ENCODE assay signal across 1 cellular context in genomic region chr3:127680146-127680661, GRCh38.
TF ChIP-seq lines count a peak whose summit lies in the region.

No MANE protein-coding gene starts in this region.

TF ChIP-seq in HepG2, 621 proteins besides CTCF, POLR2A, EP300 and RAD21:
- TF ChIP-seq REL (CRISPR knock-in tag; conservative IDR thresholded peaks at IDR 0.05) = no peak
- no peak for TF ChIP-seq THAP11 (CRISPR knock-in tag; IDR thresholded peaks at IDR 0.05)
- no peak for TF ChIP-seq ZNF646 (CRISPR knock-in tag; IDR thresholded peaks at IDR 0.05)
- TF ChIP-seq ZNF737 (CRISPR knock-in tag; IDR thresholded peaks at IDR 0.05; ENCODE audit: borderline replicate concordance) = no peak
- TF ChIP-seq SP2 (CRISPR knock-in tag; IDR thresholded peaks at IDR 0.05) = no peak
- no peak for TF ChIP-seq ZNF543 (CRISPR knock-in tag; IDR thresholded peaks at IDR 0.05)
- no peak for TF ChIP-seq ZFY (CRISPR knock-in tag; IDR thresholded peaks at IDR 0.05)
- no peak for TF ChIP-seq HMGXB4 (CRISPR knock-in tag; IDR thresholded peaks at IDR 0.05; ENCODE audit: borderline replicate concordance in 1 of 2, low read depth in 1 of 2)
- TF ChIP-seq THYN1 (CRISPR knock-in tag; IDR thresholded peaks at IDR 0.05; ENCODE audit: borderline replicate concordance, low read depth) = no peak
